Comparison of ENCODE assay signal across 12 cellular contexts in genomic region chr12:91986084-91986483, GRCh38.
DNase-seq lines count a peak whose midpoint lies in the region; ATAC-seq and TF ChIP-seq lines count a peak whose summit lies in the region.
"Had no signal": no experiment of that assay in that cellular context is flagged by ENCODE, and none has a peak within 500 bp of the region (broad histone marks: within the 10 kb centered on the region; RNA-seq: fewer than 3 reads in every experiment).

No MANE protein-coding gene starts in this region.

- DNase-seq in SIG-M5 treated with dmso at 0.1 percent for 504 hours (lab: John Stamatoyannopoulos, UW; ENCODE audit: unreplicated experiment), result peak; percentile 8
- DNase-seq in SIG-M5 (lab: John Stamatoyannopoulos, UW), result no peak
- DNase-seq in T1000 (lab: John Stamatoyannopoulos, UW), result peak; percentile 90
- DNase-seq in right cardiac atrium, result no peak
- DNase-seq in thoracic aorta (ENCODE audit: low spot score), result no peak
- DNase-seq in NCI-H1092 (lab: John Stamatoyannopoulos, UW), result no peak
- DNase-seq: activated CD4-positive, alpha-beta T cell treated with anti-CD3 and anti-CD28 coated beads for 4 hours; activated gamma-delta T cell treated with Interleukin-2 at 50 U/mL for 16 hours; psoas muscle had no signal

- H3K9me3 ChIP-seq in right cardiac atrium (ENCODE audit: control insufficient read depth, low read length) (no peaks in the 10 kb centered on the region), thoracic aorta (no peaks in the 10 kb centered on the region)
- H3K9me3 ChIP-seq: psoas muscle had no signal

- H3K4me1 ChIP-seq in right cardiac atrium (ENCODE audit: control insufficient read depth, insufficient read depth, low read length), result peaks cover 10% of the 10 kb centered on the region
- H3K4me1 ChIP-seq in thoracic aorta (ENCODE audit: control insufficient read depth in 1 of 2, low read depth in 2 of 2), result peaks cover 33 to 81% of the 10 kb centered on the region in 2 donors
- H3K4me1 ChIP-seq: psoas muscle had no signal

- intact Hi-C loops in right cardiac atrium (cut with DNase I), result loop anchor here in 1 of 4 donors (10.0 kb wide), 1 partner anchor 159 kb away; the partner anchor contains the start of gene BTG1

- WGBS in right cardiac atrium, result 35% methylated on average over 2 of the region's 2 CpGs

- no peak for TF ChIP-seq CTCF in thoracic aorta (IDR thresholded peaks at IDR 0.05)

- H3K27me3 ChIP-seq in right cardiac atrium (ENCODE audit: control insufficient read depth, insufficient read depth) (no peaks in the 10 kb centered on the region), thoracic aorta (replicated peaks; ENCODE audit: insufficient read depth) (no peaks in the 10 kb centered on the region)
- H3K27me3 ChIP-seq: dorsolateral prefrontal cortex had no signal

- H3K4me3 ChIP-seq in right cardiac atrium (ENCODE audit: low read length) (no peak overlapping the region), thoracic aorta (no peak overlapping the region)
- H3K4me3 ChIP-seq: psoas muscle had no signal

- peak; percentile 12 to 44 for ATAC-seq in right cardiac atrium
- ATAC-seq in thoracic aorta (ENCODE audit: insufficient number of reproducible peaks, low FRiP score, low read depth), result no peak
- no peak for ATAC-seq in GM21786 (IDR thresholded peaks at IDR 0.05; ENCODE audit: unreplicated experiment)
- no peak for ATAC-seq in GM21515 (IDR thresholded peaks at IDR 0.05; ENCODE audit: unreplicated experiment)
- ATAC-seq: psoas muscle had no signal

- H3K36me3 ChIP-seq in thoracic aorta, result no peaks in the 10 kb centered on the region

- H3K27ac ChIP-seq in right cardiac atrium (ENCODE audit: low read length) (no peak overlapping the region), thoracic aorta (peak overlapping the region; percentile 7 to 51)
- H3K27ac ChIP-seq: psoas muscle had no signal

Comparison
In these comparisons a context has a peak if more than half of its experiments do, and no peak if none do; other contexts are left out.
1. DNase-seq: peak in SIG-M5 treated with dmso at 0.1 percent for 504 hours (single experiment) and T1000 (single experiment); none in SIG-M5 (single experiment), right cardiac atrium (0 of 3), thoracic aorta (single experiment) and NCI-H1092 (single experiment).
2. ATAC-seq: peak in right cardiac atrium (2 of 2); none in thoracic aorta (single experiment), GM21786 (single experiment) and GM21515 (single experiment).